ENCODE assay signal across 21 cellular contexts in genomic region chr7:135790371-135790977, GRCh38. TPM values are rescaled to one million over a fixed set of nuclear protein-coding genes. Genes with fewer than 3 reads are reported as not detected.
"Had no signal": no experiment of that assay in that cellular context is flagged by ENCODE, and none has a peak within 500 bp of the region (broad histone marks: within the 10 kb centered on the region; RNA-seq: fewer than 3 reads in every experiment).

No MANE protein-coding gene starts in this region.

- H3K4me2 ChIP-seq: neural progenitor cell had no signal

- H3K27ac ChIP-seq: heart left ventricle, neural progenitor cell, thyroid gland had no signal

- H3K9me3 ChIP-seq: esophagus squamous epithelium, heart left ventricle, thyroid gland had no signal

- H3K4me3 ChIP-seq: esophagus squamous epithelium, heart left ventricle, neural progenitor cell, thyroid gland had no signal

- H3K36me3 ChIP-seq: esophagus squamous epithelium, heart left ventricle, neural progenitor cell, thyroid gland had no signal

- H3K4me1 ChIP-seq: esophagus squamous epithelium, neural progenitor cell, thyroid gland had no signal

- H2AFZ ChIP-seq: neural progenitor cell had no signal

- H3K9ac ChIP-seq: neural progenitor cell had no signal

- ATAC-seq: activated CD8-positive, alpha-beta T cell treated with anti-CD3 and anti-CD28 coated beads, Interleukin-2, amount 10 ng/mL, durations not matched to agents 7 days and 5 days; activated naive CD8-positive, alpha-beta T cell treated with anti-CD3 and anti-CD28 coated beads, Interleukin-2, amount 50 U/mL, for 24 hours; naive thymus-derived CD8-positive, alpha-beta T cell; stimulated activated naive B cell treated with anti-CD40 and anti-IgM and Interleukin-4, amounts not matched to agents 10 μg/mL and 1 μg/mL and 100 μg/mL, for 72 hours had no signal

- DNase-seq: activated CD4-positive, alpha-beta T cell treated with anti-CD3 and anti-CD28 coated beads for 1 hour; activated CD4-positive, alpha-beta T cell treated with anti-CD3 and anti-CD28 coated beads, Interleukin-2, amount 50 U/mL, for 1 hour; activated CD8-positive, alpha-beta T cell treated with anti-CD3 and anti-CD28 coated beads, Interleukin-2, amount 10 ng/mL, durations not matched to agents 7 days and 5 days; activated gamma-delta T cell; activated naive CD4-positive, alpha-beta T cell treated with anti-CD3 and anti-CD28 coated beads, Interleukin-2, amount 50 U/mL, for 16 hours; activated naive CD8-positive, alpha-beta T cell treated with anti-CD3 and anti-CD28 coated beads, Interleukin-2, amount 50 U/mL, for 24 hours; cortex of kidney; esophagus squamous epithelium; mammary epithelial cell; naive thymus-derived CD8-positive, alpha-beta T cell; stimulated activated CD4-positive, alpha-beta T cell treated with anti-CD3 and anti-CD28 coated beads, Interleukin-2, amount 100 ng/mL, for 48 hours; stimulated activated CD8-positive, alpha-beta memory T cell treated with anti-CD3 and anti-CD28 coated beads, Interleukin-4, amount 100 ng/mL, for 48 hours; stimulated activated naive B cell treated with anti-CD40 and anti-IgM and Interleukin-4, amounts not matched to agents 10 μg/mL and 1 μg/mL and 100 μg/mL, for 72 hours; thyroid gland had no signal

- H3K27me3 ChIP-seq: esophagus squamous epithelium, heart left ventricle, neural progenitor cell, thyroid gland had no signal

RNA-seq across cellular contexts. Expression of gene FAM180A, which starts 41.9 kb away (rescaled TPM):
- total RNA-seq: activated CD8-positive, alpha-beta T cell treated with anti-CD3 and anti-CD28 coated beads, Interleukin-2, amount 10 ng/mL, durations not matched to agents 7 days and 5 days; activated T-helper 1 cell treated with anti-CD3 and anti-CD28 coated beads, Interleukin-12 subunit alpha, Interleukin-12 subunit beta, Interleukin-2, Interleukin-4 antibody, amounts not matched to agents 30 ng/mL and 10 ng/mL and 1 ng/mL, durations not matched to agents 14 hours and 24 hours and 36 hours; cerebellum; endodermal cell; mammary epithelial cell; mesothelial cell of epicardium; naive thymus-derived CD8-positive, alpha-beta T cell; renal cortical epithelial cell had no signal
